ENCODE assay signal across 9 cellular contexts in the genomic region with DNA sequence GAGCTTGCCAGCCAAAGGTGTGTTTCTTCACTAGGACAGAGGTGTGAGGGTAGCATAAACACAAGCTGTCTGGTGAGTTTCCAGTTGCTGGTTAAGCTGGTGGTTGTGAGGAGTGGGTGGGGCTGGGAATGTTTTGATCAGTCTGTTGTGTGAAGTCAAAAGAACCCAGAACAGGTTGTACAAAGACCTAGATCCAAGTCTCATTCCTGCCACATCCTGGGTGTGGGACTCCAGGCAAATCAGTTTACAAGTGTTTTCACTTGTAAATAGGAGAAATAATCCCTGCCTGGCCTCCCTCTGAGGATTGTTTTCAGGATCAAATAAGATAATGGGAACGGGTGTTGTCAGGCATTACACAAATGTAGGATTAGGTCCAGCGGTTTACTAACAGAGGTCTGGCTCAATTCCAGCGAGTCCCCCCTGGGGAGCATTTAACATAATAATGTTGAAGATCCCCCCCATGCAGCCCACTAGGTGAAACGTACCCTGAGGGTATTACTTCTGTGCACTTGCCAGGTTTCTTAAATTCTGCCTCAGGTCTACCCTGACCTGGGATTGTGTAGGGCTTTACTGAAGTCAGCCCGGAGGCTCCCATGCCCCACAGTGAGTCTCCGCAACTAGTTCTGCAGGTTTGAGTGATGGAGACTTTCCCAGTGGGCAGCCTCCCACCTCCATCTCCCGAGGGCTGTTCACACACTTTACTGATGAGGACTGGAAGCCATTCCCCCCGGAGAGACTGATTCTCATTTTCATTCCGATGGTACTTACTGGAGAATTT. TPM values are rescaled to one million over a fixed set of nuclear protein-coding genes. Genes with fewer than 3 reads are reported as not detected.
DNase-seq lines count a peak whose midpoint lies in the region; ATAC-seq and TF ChIP-seq lines count a peak whose summit lies in the region.
"Had no signal": no experiment of that assay in that cellular context is flagged by ENCODE, and none has a peak within 500 bp of the region (broad histone marks: within the 10 kb centered on the region; RNA-seq: fewer than 3 reads in every experiment).

No MANE protein-coding gene starts in this region.

- intact Hi-C loops in Right ventricle myocardium superior (cut with DNase I), result no loop called here

- peaks cover 17% of the 10 kb centered on the region for H3K4me1 ChIP-seq in mucosa of stomach (ENCODE audit: control insufficient read depth, insufficient read depth, low read length)

- TF ChIP-seq CTCF in C4-2B (conservative IDR thresholded peaks at IDR 0.05) (no peak), LNCaP clone FGC (IDR thresholded peaks at IDR 0.05; ENCODE audit: control insufficient read depth, extremely low read depth, insufficient read depth) (no peak)

- peak overlapping the region; percentile 17 for H3K9ac ChIP-seq in mucosa of stomach (ENCODE audit: low read length)

- no peaks in the 10 kb centered on the region for H3K9me3 ChIP-seq in mucosa of stomach (ENCODE audit: control insufficient read depth, low read length)

- H3K4me3 ChIP-seq in LNCaP clone FGC (ENCODE audit: low read depth, low read length), result peak overlapping the region; percentile 27
- H3K4me3 ChIP-seq in mucosa of stomach (ENCODE audit: low read length), result no peak overlapping the region

- H3K9me3 Mint-ChIP-seq in T-helper 2 cell treated with Interferon-gamma antibody and Interleukin-4, amounts not matched to agents 5 μg/mL and 100 μg/mL, for 36 hours, result no peaks in the 10 kb centered on the region

- H3K27ac ChIP-seq in C4-2B, result peak overlapping the region; percentile 59

- H3K27ac Mint-ChIP-seq in T-helper 2 cell treated with Interferon-gamma antibody and Interleukin-4, amounts not matched to agents 5 μg/mL and 100 μg/mL, for 36 hours, result no peak overlapping the region

- H3K27me3 ChIP-seq in mucosa of stomach (ENCODE audit: control insufficient read depth, insufficient read depth, low read length), result no peaks in the 10 kb centered on the region

- peaks cover 17% of the 10 kb centered on the region for H3K4me1 Mint-ChIP-seq in T-helper 2 cell treated with Interferon-gamma antibody and Interleukin-4, amounts not matched to agents 5 μg/mL and 100 μg/mL, for 36 hours (ENCODE audit: low read depth)

- H3K36me3 Mint-ChIP-seq in T-helper 2 cell treated with Interferon-gamma antibody and Interleukin-4, amounts not matched to agents 5 μg/mL and 100 μg/mL, for 36 hours (ENCODE audit: low read depth), result peaks cover 7% of the 10 kb centered on the region

- no peaks in the 10 kb centered on the region for H3K36me3 ChIP-seq in mucosa of stomach (ENCODE audit: control insufficient read depth, insufficient read depth, low read length)

- peaks cover 34% of the 10 kb centered on the region for H3K27me3 Mint-ChIP-seq in T-helper 2 cell treated with Interferon-gamma antibody and Interleukin-4, amounts not matched to agents 5 μg/mL and 100 μg/mL, for 36 hours (ENCODE audit: low read depth)

- ATAC-seq in Right ventricle myocardium superior (ENCODE audit: poor library complexity), result no peak

- no peak overlapping the region for H3K4me3 Mint-ChIP-seq in T-helper 2 cell treated with Interferon-gamma antibody and Interleukin-4, amounts not matched to agents 5 μg/mL and 100 μg/mL, for 36 hours

- peak; percentile 94 for DNase-seq in LNCaP clone FGC (ENCODE audit: low read depth)
- peak; percentile 47 for DNase-seq in cerebellar cortex (ENCODE audit: low spot score)
- DNase-seq in KG1 (lab: John Stamatoyannopoulos, UW), result no peak
- no peak for DNase-seq in amniotic stem cell (lab: John Stamatoyannopoulos, UW)
- no peak for DNase-seq in Right ventricle myocardium superior
- no peak for DNase-seq in T-helper 2 cell treated with Interferon-gamma antibody and Interleukin-4, amounts not matched to agents 5 μg/mL and 100 μg/mL, for 36 hours (ENCODE audit: low spot score)
- DNase-seq: DND-41 had no signal

RNA-seq across cellular contexts. Expression of a gene that starts 2.6 kb away (rescaled TPM):
- total RNA-seq in Right ventricle myocardium superior, result 8.4 TPM

RNA-seq across cellular contexts. Expression of a gene that starts 18.1 kb away (rescaled TPM):
- total RNA-seq in Right ventricle myocardium superior, result 5.3 TPM

RNA-seq across cellular contexts. Expression of a gene that starts 44.7 kb away (rescaled TPM):
- 5.9 TPM for total RNA-seq in Right ventricle myocardium superior

Comparison
In these comparisons a context has a peak if more than half of its experiments do, and no peak if none do; other contexts are left out.
1. DNase-seq: peak in LNCaP clone FGC (single experiment) and cerebellar cortex (single experiment); none in KG1 (single experiment), amniotic stem cell (single experiment), Right ventricle myocardium superior (single experiment) and T-helper 2 cell treated with Interferon-gamma antibody and Interleukin-4, amounts not matched to agents 5 μg/mL and 100 μg/mL, for 36 hours (single experiment).